ENCODE assay signal across 22 cellular contexts in genomic region chr15:45441036-45441435, GRCh38.
"Had no signal": no experiment of that assay in that cellular context is flagged by ENCODE, and none has a peak within 500 bp of the region (broad histone marks: within the 10 kb centered on the region; RNA-seq: fewer than 3 reads in every experiment).

No MANE protein-coding gene starts in this region.

- H3K9me3 ChIP-seq: adrenal gland, breast epithelium had no signal

- H3K4me1 ChIP-seq: adrenal gland, breast epithelium had no signal

- H3K27me3 ChIP-seq: adrenal gland, breast epithelium had no signal

- H3K27ac ChIP-seq: adrenal gland, breast epithelium had no signal

- H3K36me3 ChIP-seq: adrenal gland, breast epithelium had no signal

- H3K4me3 ChIP-seq: adrenal gland, breast epithelium, K562 had no signal

- FAIRE-seq: K562, TTC549 had no signal

- DNase-seq: activated CD4-positive, alpha-beta T cell treated with anti-CD3 and anti-CD28 coated beads for 48 hours; activated CD4-positive, alpha-beta T cell treated with anti-CD3 and anti-CD28 coated beads, Interleukin-2, amount 50 U/mL, for 4 hours; activated CD4-positive, CD25-positive, alpha-beta regulatory T cell treated with anti-CD3 and anti-CD28 coated beads, Interleukin-2, amount 50 U/mL, for 72 hours; activated CD8-positive, alpha-beta memory T cell treated with anti-CD3 and anti-CD28 coated beads, Interleukin-2, amount 50 U/mL, for 48 hours; activated CD8-positive, alpha-beta T cell treated with anti-CD3 and anti-CD28 coated beads, Interleukin-2, amount 10 ng/mL, durations not matched to agents 7 days and 5 days; activated naive CD4-positive, alpha-beta T cell treated with anti-CD3 and anti-CD28 coated beads, Interleukin-2, amount 50 U/mL, for 16 hours; activated naive CD8-positive, alpha-beta T cell treated with anti-CD3 and anti-CD28 coated beads, Interleukin-2, amount 10 ng/mL, durations not matched to agents 7 days and 5 days; activated T-cell treated with anti-CD3 and anti-CD28 coated beads, Interleukin-2, amount 50 U/mL, for 1 hour; adrenal gland; aorta; NCI-H146; NCI-H187 treated with DMSO at 0.1 percent for 48 hours; NCI-H2081 treated with DMSO at 0.1 percent for 48 hours; NCI-H446; PC-3; SHP77 treated with DMSO at 0.1 percent for 48 hours; T-cell; T-helper 2 cell; T1000 had no signal

- ATAC-seq: activated CD8-positive, alpha-beta T cell treated with anti-CD3 and anti-CD28 coated beads, Interleukin-2, amount 10 ng/mL, durations not matched to agents 7 days and 5 days; K562; PC-3; T-cell had no signal
